Comparison of ENCODE assay signal across 10 cellular contexts in genomic region chr17:29707212-29707571, GRCh38.
DNase-seq lines count a peak whose midpoint lies in the region; ATAC-seq and TF ChIP-seq lines count a peak whose summit lies in the region.
"Had no signal": no experiment of that assay in that cellular context is flagged by ENCODE, and none has a peak within 500 bp of the region (broad histone marks: within the 10 kb centered on the region; RNA-seq: fewer than 3 reads in every experiment).

No MANE protein-coding gene starts in this region.

- H3K36me3 ChIP-seq in heart left ventricle (peaks cover 0 to 10% (median 7%) of the 10 kb centered on the region in 9 donors), MM.1S (replicated peaks; ENCODE audit: insufficient read depth, low read length) (no peaks in the 10 kb centered on the region), upper lobe of left lung (peaks cover 0 to 8% (median 2%) of the 10 kb centered on the region in 4 donors), testis (ENCODE audit: low read depth, missing control alignments) (no peaks in the 10 kb centered on the region)

- TF ChIP-seq POLR2A in heart left ventricle (IDR thresholded peaks at IDR 0.05) (no peak), upper lobe of left lung (IDR thresholded peaks at IDR 0.05) (no peak), testis (IDR thresholded peaks at IDR 0.05) (no peak)

- peaks cover 4 to 85% (median 51%) of the 10 kb centered on the region in 12 donors for H3K4me1 ChIP-seq in heart left ventricle
- peaks cover 4% of the 10 kb centered on the region for H3K4me1 ChIP-seq in right cardiac atrium (ENCODE audit: control insufficient read depth, insufficient read depth, low read length)
- H3K4me1 ChIP-seq in MM.1S (ENCODE audit: low read length) = peaks cover 21% of the 10 kb centered on the region
- H3K4me1 ChIP-seq in upper lobe of left lung = peaks cover 42 to 62% (median 53%) of the 10 kb centered on the region in 4 donors
- peaks cover 6% of the 10 kb centered on the region for H3K4me1 ChIP-seq in testis

- peak overlapping the region; percentile 66 for H3K9ac ChIP-seq in MM.1S (ENCODE audit: low read length)

- DNase-seq in heart left ventricle (no peak), right cardiac atrium (no peak), MM.1S (peak; percentile 27), upper lobe of left lung (no peak), testis (no peak), NCI-H345 (lab: John Stamatoyannopoulos, UW) (no peak)
- no peak for DNase-seq in effector memory CD8-positive, alpha-beta T cell
- DNase-seq: C1 segment of cervical spinal cord, PC-9 had no signal

- H3K4me2 ChIP-seq in MM.1S (ENCODE audit: low read depth, low read length) = peak overlapping the region; percentile 57
- H3K4me2 ChIP-seq: PC-9 had no signal

- peak overlapping the region; percentile 99 for H3K27ac Mint-ChIP-seq in effector memory CD8-positive, alpha-beta T cell

- peak overlapping the region; percentile 66 for H2AFZ ChIP-seq in MM.1S (ENCODE audit: low read length)
- H2AFZ ChIP-seq: PC-9 had no signal

- no peak for ATAC-seq in heart left ventricle
- no peak for ATAC-seq in right cardiac atrium
- no peak for ATAC-seq in effector memory CD8-positive, alpha-beta T cell (replicated peaks)
- ATAC-seq in upper lobe of left lung (ENCODE audit: low FRiP score in 2 of 2) = no peak
- ATAC-seq in HG03457 (IDR thresholded peaks at IDR 0.05; ENCODE audit: unreplicated experiment) = no peak

- H3K9me3 ChIP-seq in heart left ventricle (no peaks in the 10 kb centered on the region), right cardiac atrium (ENCODE audit: control insufficient read depth, low read length) (no peaks in the 10 kb centered on the region), MM.1S (replicated peaks; ENCODE audit: insufficient read depth, low read length) (no peaks in the 10 kb centered on the region), upper lobe of left lung (no peaks in the 10 kb centered on the region), testis (no peaks in the 10 kb centered on the region)

- no peaks in the 10 kb centered on the region for H3K9me3 Mint-ChIP-seq in effector memory CD8-positive, alpha-beta T cell

- no peaks in the 10 kb centered on the region for H4K20me1 ChIP-seq in MM.1S (ENCODE audit: insufficient read depth, low read length)

- peak overlapping the region; percentile 87 to 93 for H3K4me3 Mint-ChIP-seq in effector memory CD8-positive, alpha-beta T cell

- H3K4me1 Mint-ChIP-seq in effector memory CD8-positive, alpha-beta T cell (ENCODE audit: low read depth in 2 of 2) = peaks cover 23 to 48% of the 10 kb centered on the region in 2 donors

- intact Hi-C loops in heart left ventricle (cut with DNase I) (loop anchor here in 1 of 10 donors (5.0 kb wide), 1 partner anchor 50 kb away; no protein-coding TSS in a partner anchor), right cardiac atrium (cut with DNase I) (no loop called here), testis (cut with DNase I; ENCODE audit: low total_unique reads) (no loop called here)

- no peak for TF ChIP-seq EP300 in upper lobe of left lung (IDR thresholded peaks at IDR 0.05)

- peaks cover 21% of the 10 kb centered on the region for H3K36me3 Mint-ChIP-seq in effector memory CD8-positive, alpha-beta T cell (ENCODE audit: insufficient read depth)

- H3K9me2 ChIP-seq in MM.1S (replicated peaks; ENCODE audit: insufficient read depth, low read length) = no peaks in the 10 kb centered on the region

- no peaks in the 10 kb centered on the region for H3K27me3 ChIP-seq in heart left ventricle
- H3K27me3 ChIP-seq in right cardiac atrium (ENCODE audit: control insufficient read depth, insufficient read depth) = no peaks in the 10 kb centered on the region
- H3K27me3 ChIP-seq in MM.1S (replicated peaks; ENCODE audit: insufficient read depth, low read length) = no peaks in the 10 kb centered on the region
- no peaks in the 10 kb centered on the region for H3K27me3 ChIP-seq in upper lobe of left lung
- H3K27me3 ChIP-seq in testis = no peaks in the 10 kb centered on the region

- H3K4me3 ChIP-seq in heart left ventricle (peak overlapping the region in 1 of 12 donors; percentile 44), right cardiac atrium (ENCODE audit: low read length) (no peak overlapping the region), MM.1S (ENCODE audit: low read length) (peak overlapping the region; percentile 30; the same call in 1 of the 2 replicates), upper lobe of left lung (peak overlapping the region in 1 of 4 donors; percentile 1), testis (peak overlapping the region in 1 of 2 donors; percentile 1)
- H3K4me3 ChIP-seq: PC-9 had no signal

- H3F3A ChIP-seq in MM.1S (ENCODE audit: insufficient read depth, low read length) = peaks cover 20% of the 10 kb centered on the region

- H3K27ac ChIP-seq in heart left ventricle = peak overlapping the region in 10 of 12 donors; percentile 19 to 98 (median 67)
- H3K27ac ChIP-seq in right cardiac atrium (ENCODE audit: low read length) = no peak overlapping the region
- H3K27ac ChIP-seq in MM.1S (ENCODE audit: low read length) = peak overlapping the region; percentile 92
- H3K27ac ChIP-seq in upper lobe of left lung = peak overlapping the region; percentile 79 to 91 (median 84)
- H3K27ac ChIP-seq in testis = no peak overlapping the region
- H3K27ac ChIP-seq: PC-9 had no signal

- peaks cover 4% of the 10 kb centered on the region; the same call in 1 of the 2 replicates for H3K79me2 ChIP-seq in MM.1S (ENCODE audit: low read length)

- H3K27me3 Mint-ChIP-seq in effector memory CD8-positive, alpha-beta T cell = no peaks in the 10 kb centered on the region

- TF ChIP-seq CTCF in heart left ventricle (IDR thresholded peaks at IDR 0.05) (no peak), MM.1S (IDR thresholded peaks at IDR 0.05; ENCODE audit: low read length) (no peak), upper lobe of left lung (IDR thresholded peaks at IDR 0.05) (no peak), testis (IDR thresholded peaks at IDR 0.05) (no peak)

Comparison
In these comparisons a context has a peak if more than half of its experiments do, and no peak if none do; other contexts are left out.
1. H3K27ac ChIP-seq: peak in heart left ventricle (10 of 12), MM.1S (single experiment) and upper lobe of left lung (4 of 4); none in right cardiac atrium (single experiment) and testis (0 of 2).